8 cellular contexts compared by ENCODE assay signal in genomic region chr21:42973309-42973990, GRCh38. TPM values are rescaled to one million over a fixed set of nuclear protein-coding genes. Genes with fewer than 3 reads are reported as not detected.
DNase-seq lines count a peak whose midpoint lies in the region; ATAC-seq, FAIRE-seq and TF ChIP-seq lines count a peak whose summit lies in the region.

No MANE protein-coding gene starts in this region.

- H3K9me3 Mint-ChIP-seq in activated T-cell treated with anti-CD3 and anti-CD28 coated beads, Interleukin-2, amount 50 U/mL, for 72 hours = no peaks in the 10 kb centered on the region

- FAIRE-seq in HepG2 (lab: Jason Lieb, UNC) = no peak

- no peak for DNase-seq in activated T-cell treated with anti-CD3 and anti-CD28 coated beads, Interleukin-2, amount 50 U/mL, for 72 hours
- DNase-seq in activated T-cell treated with anti-CD3 and anti-CD28 coated beads, Interleukin-2, amount 50 U/mL, for 1 hour = no peak
- no peak for DNase-seq in adipocyte (ENCODE audit: low read depth)
- no peak for DNase-seq in HepG2 (ENCODE audit: low spot score)
- DNase-seq in tibial artery = peak in 1 of 2 donors; percentile 69
- no peak for DNase-seq in KBM-7
- DNase-seq in T1000 (lab: John Stamatoyannopoulos, UW) = no peak
- no peak for DNase-seq in OCI-M2 (lab: John Stamatoyannopoulos, UW; ENCODE audit: unreplicated experiment)

- TF ChIP-seq EP300 in HepG2 (IDR thresholded peaks at IDR 0.05; ENCODE audit: low read depth in 2 of 2, low read length in 2 of 2) (no peak), HepG2 (CRISPR knock-in tag; IDR thresholded peaks at IDR 0.05; ENCODE audit: borderline replicate concordance) (no peak)

- peaks cover 0 to 8% of the 10 kb centered on the region in 2 donors for H3K36me3 Mint-ChIP-seq in activated T-cell treated with anti-CD3 and anti-CD28 coated beads, Interleukin-2, amount 50 U/mL, for 72 hours (ENCODE audit: insufficient read depth in 2 of 2)

- H3K4me2 ChIP-seq in HepG2 (ENCODE audit: low read depth, low read length) = peak overlapping the region; percentile 88

- no peak for ATAC-seq in activated T-cell treated with anti-CD3 and anti-CD28 coated beads, Interleukin-2, amount 50 U/mL, for 72 hours (replicated peaks in 1 of 2)
- no peak; the same call in 2 of the 3 replicates for ATAC-seq in HepG2

- POLR2A ChIA-PET in HepG2 (lab: Yijun Ruan, JAX) = interaction anchor here (1.0 to 1.3 kb wide), 5 partner anchors 10 to 81 kb away, joined by 3 to 10 read pairs (median 4); partner anchors contain the start of gene NDUFV3

- no peaks in the 10 kb centered on the region for H4K20me1 ChIP-seq in HepG2 (ENCODE audit: insufficient read depth, low read length)

- H3K27me3 Mint-ChIP-seq in activated T-cell treated with anti-CD3 and anti-CD28 coated beads, Interleukin-2, amount 50 U/mL, for 72 hours (ENCODE audit: low read depth) = no peaks in the 10 kb centered on the region

- H3K9me3 ChIP-seq in adipocyte (ENCODE audit: control insufficient read depth, low read length) (no peaks in the 10 kb centered on the region), HepG2 (ENCODE audit: low read length) (no peaks in the 10 kb centered on the region), tibial artery (no peaks in the 10 kb centered on the region)

- H3K79me2 ChIP-seq in HepG2 (ENCODE audit: insufficient read depth, low read length) = peaks cover 28% of the 10 kb centered on the region

- peaks cover 33% of the 10 kb centered on the region for H3K4me1 Mint-ChIP-seq in activated T-cell treated with anti-CD3 and anti-CD28 coated beads, Interleukin-2, amount 50 U/mL, for 72 hours (ENCODE audit: low read depth)

- TF ChIP-seq CTCF in HepG2 (CRISPR knock-in tag; IDR thresholded peaks at IDR 0.05) = no peak
- peak in 1 of 2 experiments; percentile 23 for TF ChIP-seq CTCF in tibial artery (IDR thresholded peaks at IDR 0.05)

- intact Hi-C loops in HepG2 (cut with micrococcal nuclease; ENCODE audit: unreplicated experiment) (loop anchor here (5.0 kb wide), 1 partner anchor 51 kb away; no protein-coding TSS in a partner anchor), tibial artery (cut with DNase I; ENCODE audit: low total_unique reads) (loop anchor here (10.0 kb wide), 2 partner anchors 49 to 79 kb away; partner anchors contain the start of genes ERVH48-1 and NDUFV3)

- H3K4me3 ChIP-seq in adipocyte (ENCODE audit: low read length) = peak overlapping the region; percentile 90
- peak overlapping the region; percentile 48 to 77 (median 68) for H3K4me3 ChIP-seq in HepG2 (replicated peaks in 1 of 3; ENCODE audit: insufficient read depth in 1 of 3, low read depth in 2 of 3, low read length in 3 of 3)
- peak overlapping the region; percentile 80 to 81 for H3K4me3 ChIP-seq in tibial artery

- H3K27me3 ChIP-seq in adipocyte (replicated peaks; ENCODE audit: control insufficient read depth, insufficient read depth, low read length) (no peaks in the 10 kb centered on the region), HepG2 (ENCODE audit: control insufficient read depth in 1 of 2, insufficient read depth in 2 of 2, low read length in 2 of 2) (no peaks in the 10 kb centered on the region; a peak in 1 of 5 replicates), tibial artery (no peaks in the 10 kb centered on the region)

- H3K27ac ChIP-seq in HepG2 (ENCODE audit: extremely low read length, insufficient read depth, low read length) (peak overlapping the region; percentile 75), tibial artery (peak overlapping the region; percentile 77 to 96)

- no peaks in the 10 kb centered on the region for H3K36me3 ChIP-seq in adipocyte (ENCODE audit: control insufficient read depth, insufficient read depth, low read length, severe bottlenecking)
- H3K36me3 ChIP-seq in HepG2 (replicated peaks in 1 of 2; ENCODE audit: control insufficient read depth in 1 of 2, insufficient read depth in 2 of 2, low read length in 2 of 2) = no peaks in the 10 kb centered on the region
- no peaks in the 10 kb centered on the region for H3K36me3 ChIP-seq in tibial artery

- H3K27ac Mint-ChIP-seq in activated T-cell treated with anti-CD3 and anti-CD28 coated beads, Interleukin-2, amount 50 U/mL, for 72 hours = peak overlapping the region; percentile 22

- H2AFZ ChIP-seq in HepG2 (ENCODE audit: low read length) = peak overlapping the region; percentile 48

- WGBS in HepG2 (ENCODE audit: low lambda C conversion rate) = 78% methylated on average over 7 of the region's 19 CpGs

- peak overlapping the region; percentile 75 to 78 for H3K4me3 Mint-ChIP-seq in activated T-cell treated with anti-CD3 and anti-CD28 coated beads, Interleukin-2, amount 50 U/mL, for 72 hours

- TSS peak; percentile 90 for BruUV-seq in HepG2 (replicated peaks; lab: Mats Ljungman, UMichigan)

- H3K4me1 ChIP-seq in adipocyte (ENCODE audit: control insufficient read depth, insufficient read depth, low read length) (peaks cover 19% of the 10 kb centered on the region), HepG2 (ENCODE audit: insufficient read depth, low read length) (peaks cover 64% of the 10 kb centered on the region), tibial artery (peaks cover 0 to 20% (median 6%) of the 10 kb centered on the region in 4 donors)

- TF ChIP-seq RAD21 in HepG2 (CRISPR knock-in tag; IDR thresholded peaks at IDR 0.05) = no peak

- H3K9ac ChIP-seq in adipocyte (ENCODE audit: low read length) (peak overlapping the region; percentile 93), HepG2 (ENCODE audit: insufficient read depth, low read depth, low read length) (peak overlapping the region; percentile 75)

- CTCF ChIA-PET in HepG2 (lab: Yijun Ruan, JAX; ENCODE audit: low intra/inter-chr PET ratio, low total read pairs) = no interaction called here

- no peak for TF ChIP-seq POLR2A in HepG2 (IDR thresholded peaks at IDR 0.05; ENCODE audit: insufficient read depth in 1 of 2, low read depth in 2 of 2, low read length in 2 of 2)

- in situ Hi-C loops in HepG2 (cut with HindIII; ENCODE audit: extremely low pct_ligation_motif_present, low pct_unique_long_range_greater_than_20kb) = no loop called here
- in situ Hi-C loops in KBM-7 (cut with MboI; ENCODE audit: low pct_unique_long_range_greater_than_20kb, low sequenced_read_pairs) = no loop called here

TF ChIP-seq in HepG2, 621 proteins besides CTCF, POLR2A, EP300 and RAD21 (continues in another document):
- TF ChIP-seq ZNF274 (CRISPR knock-in tag; IDR thresholded peaks at IDR 0.05) (0 out of 2 replicates have a peak, but pooled peaks have one; percentile 88), ZFYVE20 (CRISPR knock-in tag; IDR thresholded peaks at IDR 0.05; ENCODE audit: borderline replicate concordance, low read depth) (no peak)

RNA-seq across cellular contexts. Expression of gene PKNOX1, which starts 0.9 kb away (rescaled TPM):
- total RNA-seq in activated T-cell treated with anti-CD3 and anti-CD28 coated beads, Interleukin-2, amount 50 U/mL, for 72 hours = 10 to 100 TPM; 22.8 to 26.8 TPM
- 7.9 and 9.6 TPM in 2 replicates for total RNA-seq in HepG2 (2016; rRNA removed; fragmentation: Illumina TruSeq; extraction: Trizol)
- 10.4 and 11.3 TPM in 2 replicates for total RNA-seq in HepG2 (2016; cell fraction: cytosol; rRNA removed; fragmentation: Illumina TruSeq; extraction: Trizol; ENCODE audit: low read depth)
- 8.3 and 11.1 TPM in 2 replicates for total RNA-seq in HepG2 (2016; cell fraction: insoluble cytoplasmic fraction; rRNA removed; fragmentation: Illumina TruSeq; extraction: Trizol)
- 8.1 and 10.2 TPM in 2 replicates for total RNA-seq in HepG2 (2016; cell fraction: membrane; rRNA removed; fragmentation: Illumina TruSeq; extraction: Trizol)
- total RNA-seq in HepG2 (2016; cell fraction: nucleus; rRNA removed; fragmentation: Illumina TruSeq; extraction: Trizol) = 6.8 and 7.1 TPM in 2 replicates
- 16.2 and 18.1 TPM in 2 replicates for polyA plus RNA-seq in HepG2 (2011; rRNA removed)
- 10.4 and 10.8 TPM in 2 replicates for polyA plus RNA-seq in HepG2 (2011; cell fraction: cytosol; rRNA removed)
- polyA plus RNA-seq in HepG2 (2011; cell fraction: nucleus; rRNA removed) = 11.1 and 12.2 TPM in 2 replicates
- 6.2 and 9.4 TPM in 2 replicates for polyA plus RNA-seq in HepG2 (2012)
- 3.1 and 3.2 TPM in 2 replicates for polyA plus RNA-seq in HepG2 (2016; cell fraction: cytosol; fragmentation: Illumina TruSeq; extraction: Trizol; ENCODE audit: low read depth)
- 10.6 and 11.3 TPM in 2 replicates for polyA plus RNA-seq in HepG2 (2016; cell fraction: insoluble cytoplasmic fraction; fragmentation: Illumina TruSeq; extraction: Trizol; ENCODE audit: low read depth)
- 3.8 and 5.8 TPM in 2 replicates for polyA plus RNA-seq in HepG2 (2016; cell fraction: membrane; fragmentation: Illumina TruSeq; extraction: Trizol; ENCODE audit: low read depth)
- 8.0 and 10.4 TPM in 2 replicates for polyA plus RNA-seq in HepG2 (2016; cell fraction: nucleus; fragmentation: Illumina TruSeq; extraction: Trizol; ENCODE audit: insufficient read depth, low read depth)
- 10.6 and 33.3 TPM in 2 replicates for polyA minus RNA-seq in HepG2 (2011; rRNA and poly(A)+ RNA removed; ENCODE audit: low replicate concordance)
- 8.1 and 9.1 TPM in 2 replicates for polyA minus RNA-seq in HepG2 (2011; cell fraction: cytosol; rRNA and poly(A)+ RNA removed)
- 9.9 and 18.2 TPM in 2 replicates for polyA minus RNA-seq in HepG2 (2011; cell fraction: nucleus; rRNA and poly(A)+ RNA removed)

RNA-seq across cellular contexts. Expression of gene ERVH48-1, which starts 48.0 kb away (rescaled TPM):
- under 1 TPM; 0.25 to 0.31 TPM for total RNA-seq in activated T-cell treated with anti-CD3 and anti-CD28 coated beads, Interleukin-2, amount 50 U/mL, for 72 hours
- total RNA-seq in HepG2 (2016; rRNA removed; fragmentation: Illumina TruSeq; extraction: Trizol) = not detected in 2 replicates
- not detected in 2 replicates for total RNA-seq in HepG2 (2016; cell fraction: cytosol; rRNA removed; fragmentation: Illumina TruSeq; extraction: Trizol; ENCODE audit: low read depth)
- total RNA-seq in HepG2 (2016; cell fraction: insoluble cytoplasmic fraction; rRNA removed; fragmentation: Illumina TruSeq; extraction: Trizol) = not detected in 2 replicates
- not detected in 2 replicates for total RNA-seq in HepG2 (2016; cell fraction: membrane; rRNA removed; fragmentation: Illumina TruSeq; extraction: Trizol)
- not detected in 2 replicates for total RNA-seq in HepG2 (2016; cell fraction: nucleus; rRNA removed; fragmentation: Illumina TruSeq; extraction: Trizol)
- polyA plus RNA-seq in HepG2 (2011; rRNA removed) = 1.0 and 1.8 TPM in 2 replicates
- polyA plus RNA-seq in HepG2 (2011; cell fraction: cytosol; rRNA removed) = 1.00 and 1.2 TPM in 2 replicates
- polyA plus RNA-seq in HepG2 (2011; cell fraction: nucleus; rRNA removed) = 0.40 and 0.58 TPM in 2 replicates
- polyA plus RNA-seq in HepG2 (2012) = 1.5 and 1.6 TPM in 2 replicates
- polyA plus RNA-seq in HepG2 (2016; cell fraction: cytosol; fragmentation: Illumina TruSeq; extraction: Trizol; ENCODE audit: low read depth) = not detected in 2 replicates
- polyA plus RNA-seq in HepG2 (2016; cell fraction: insoluble cytoplasmic fraction; fragmentation: Illumina TruSeq; extraction: Trizol; ENCODE audit: low read depth) = not detected in 2 replicates
- not detected in 2 replicates for polyA plus RNA-seq in HepG2 (2016; cell fraction: membrane; fragmentation: Illumina TruSeq; extraction: Trizol; ENCODE audit: low read depth)
- not detected in 2 replicates for polyA plus RNA-seq in HepG2 (2016; cell fraction: nucleus; fragmentation: Illumina TruSeq; extraction: Trizol; ENCODE audit: insufficient read depth, low read depth)
- polyA minus RNA-seq in HepG2 (2011; rRNA and poly(A)+ RNA removed; ENCODE audit: low replicate concordance) = 0.84 and 1.8 TPM in 2 replicates
- polyA minus RNA-seq in HepG2 (2011; cell fraction: cytosol; rRNA and poly(A)+ RNA removed) = 0.30 and 0.44 TPM in 2 replicates
- 0.13 and 0.25 TPM in 2 replicates for polyA minus RNA-seq in HepG2 (2011; cell fraction: nucleus; rRNA and poly(A)+ RNA removed)
